ENCODE assay signal across 32 cellular contexts in the genomic region with DNA sequence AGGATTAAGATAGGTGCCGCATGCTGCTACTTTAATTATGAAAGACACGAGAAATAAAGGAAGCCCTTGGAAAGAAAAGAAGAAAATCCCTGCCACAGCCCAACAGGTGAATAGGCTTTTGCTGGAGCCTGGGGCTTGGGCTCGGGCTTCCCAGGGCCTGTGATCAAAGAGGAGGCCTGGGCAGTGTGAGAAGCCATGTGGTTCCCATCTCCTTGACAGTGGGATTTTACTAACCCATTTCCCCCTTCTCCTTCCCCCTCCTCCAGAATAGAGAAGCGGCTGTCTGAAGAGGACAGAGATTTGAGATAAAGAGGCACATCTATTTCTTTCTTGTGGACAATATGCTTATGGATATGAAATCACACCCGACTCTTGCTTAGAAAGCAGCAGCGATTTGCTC.
"Had no signal": no experiment of that assay in that cellular context is flagged by ENCODE, and none has a peak within 500 bp of the region (broad histone marks: within the 10 kb centered on the region; RNA-seq: fewer than 3 reads in every experiment).

No MANE protein-coding gene starts in this region.

- FAIRE-seq: endometrium, endothelial cell of umbilical vein, frontal cortex had no signal

- H3K36me3 ChIP-seq: breast epithelium, cardiac muscle cell, colonic mucosa, esophagus squamous epithelium had no signal

- H3K9me3 ChIP-seq: body of pancreas, breast epithelium, colonic mucosa, esophagus squamous epithelium had no signal

- DNase-seq: activated CD4-positive, alpha-beta memory T cell treated with anti-CD3 and anti-CD28 coated beads, Interleukin-2, amount 10 ng/mL, durations not matched to agents 7 days and 5 days; activated CD4-positive, alpha-beta T cell treated with anti-CD3 and anti-CD28 coated beads for 1 hour; activated CD4-positive, alpha-beta T cell treated with anti-CD3 and anti-CD28 coated beads for 4 hours; activated CD4-positive, alpha-beta T cell treated with anti-CD3 and anti-CD28 coated beads, Interleukin-2, amount 10 ng/mL, durations not matched to agents 7 days and 5 days; activated CD4-positive, alpha-beta T cell treated with anti-CD3 and anti-CD28 coated beads, Interleukin-2, amount 50 U/mL, for 4 hours; activated CD8-positive, alpha-beta memory T cell treated with anti-CD3 and anti-CD28 coated beads, Interleukin-2, amount 50 U/mL, for 48 hours; activated effector memory CD4-positive, alpha-beta T cell treated with Interleukin-2 at 50 U/mL for 16 hours; activated gamma-delta T cell treated with Interleukin-2 at 50 U/mL for 16 hours; activated naive CD4-positive, alpha-beta T cell treated with anti-CD3 and anti-CD28 coated beads, Interleukin-2, amount 50 U/mL, for 16 hours; activated naive CD4-positive, alpha-beta T cell treated with Interleukin-2 at 50 U/mL for 16 hours; activated T-cell treated with anti-CD3 and anti-CD28 coated beads for 4 hours; activated T-cell treated with anti-CD3 and anti-CD28 coated beads, Interleukin-2, amount 50 U/mL, for 4 hours; amniotic stem cell; aorta; body of pancreas; central memory CD4-positive, alpha-beta T cell; cerebellar nuclear complex; colonic mucosa; effector CD8-positive, alpha-beta T cell; esophagus squamous epithelium; head of caudate nucleus; T-helper 2 cell had no signal

- H3K27me3 ChIP-seq: body of pancreas, breast epithelium, cardiac muscle cell, colonic mucosa, esophagus squamous epithelium had no signal

- H3K4me3 ChIP-seq: body of pancreas, breast epithelium, cardiac muscle cell, colonic mucosa, esophagus squamous epithelium had no signal

- H3K4me1 ChIP-seq: body of pancreas, breast epithelium, colonic mucosa, esophagus squamous epithelium had no signal

- H3K36me3 Mint-ChIP-seq: WTC11 had no signal

- H3K27ac Mint-ChIP-seq: activated CD4-positive, alpha-beta memory T cell treated with anti-CD3 and anti-CD28 coated beads, Interleukin-2, amount 10 ng/mL, durations not matched to agents 7 days and 5 days; activated CD4-positive, alpha-beta T cell treated with anti-CD3 and anti-CD28 coated beads, Interleukin-2, amount 10 ng/mL, durations not matched to agents 7 days and 5 days; activated naive CD8-positive, alpha-beta T cell; activated T-helper 17 cell treated with anti-CD3 and anti-CD28 coated beads, Interleukin-2, amount 50 U/mL, for 72 hours; WTC11 had no signal

- ATAC-seq: activated T-cell treated with anti-CD3 and anti-CD28 coated beads, Interleukin-2, amount 50 U/mL, for 4 hours; activated T-helper 17 cell treated with anti-CD3 and anti-CD28 coated beads, Interleukin-2, amount 50 U/mL, for 72 hours; body of pancreas; WTC11 had no signal

- H3K4me3 Mint-ChIP-seq: activated CD4-positive, alpha-beta memory T cell treated with anti-CD3 and anti-CD28 coated beads, Interleukin-2, amount 10 ng/mL, durations not matched to agents 7 days and 5 days; activated CD4-positive, alpha-beta T cell treated with anti-CD3 and anti-CD28 coated beads, Interleukin-2, amount 10 ng/mL, durations not matched to agents 7 days and 5 days; activated naive CD8-positive, alpha-beta T cell; activated T-cell treated with anti-CD3 and anti-CD28 coated beads, Interleukin-2, amount 50 U/mL, for 4 hours; activated T-helper 17 cell treated with anti-CD3 and anti-CD28 coated beads, Interleukin-2, amount 50 U/mL, for 72 hours; WTC11 had no signal

- H3K27ac ChIP-seq: body of pancreas, breast epithelium, cardiac muscle cell, colonic mucosa, epithelial cell of prostate, esophagus squamous epithelium, VCaP had no signal

- H3K9me3 Mint-ChIP-seq: activated CD4-positive, alpha-beta T cell treated with anti-CD3 and anti-CD28 coated beads, Interleukin-2, amount 10 ng/mL, durations not matched to agents 7 days and 5 days; activated T-cell treated with anti-CD3 and anti-CD28 coated beads, Interleukin-2, amount 50 U/mL, for 4 hours; WTC11 had no signal

- H3K4me1 Mint-ChIP-seq: activated CD4-positive, alpha-beta memory T cell treated with anti-CD3 and anti-CD28 coated beads, Interleukin-2, amount 10 ng/mL, durations not matched to agents 7 days and 5 days; activated CD4-positive, alpha-beta T cell treated with anti-CD3 and anti-CD28 coated beads, Interleukin-2, amount 10 ng/mL, durations not matched to agents 7 days and 5 days; activated T-helper 17 cell treated with anti-CD3 and anti-CD28 coated beads, Interleukin-2, amount 50 U/mL, for 72 hours had no signal
